Comparison of ENCODE assay signal across 8 cellular contexts in the genomic region with DNA sequence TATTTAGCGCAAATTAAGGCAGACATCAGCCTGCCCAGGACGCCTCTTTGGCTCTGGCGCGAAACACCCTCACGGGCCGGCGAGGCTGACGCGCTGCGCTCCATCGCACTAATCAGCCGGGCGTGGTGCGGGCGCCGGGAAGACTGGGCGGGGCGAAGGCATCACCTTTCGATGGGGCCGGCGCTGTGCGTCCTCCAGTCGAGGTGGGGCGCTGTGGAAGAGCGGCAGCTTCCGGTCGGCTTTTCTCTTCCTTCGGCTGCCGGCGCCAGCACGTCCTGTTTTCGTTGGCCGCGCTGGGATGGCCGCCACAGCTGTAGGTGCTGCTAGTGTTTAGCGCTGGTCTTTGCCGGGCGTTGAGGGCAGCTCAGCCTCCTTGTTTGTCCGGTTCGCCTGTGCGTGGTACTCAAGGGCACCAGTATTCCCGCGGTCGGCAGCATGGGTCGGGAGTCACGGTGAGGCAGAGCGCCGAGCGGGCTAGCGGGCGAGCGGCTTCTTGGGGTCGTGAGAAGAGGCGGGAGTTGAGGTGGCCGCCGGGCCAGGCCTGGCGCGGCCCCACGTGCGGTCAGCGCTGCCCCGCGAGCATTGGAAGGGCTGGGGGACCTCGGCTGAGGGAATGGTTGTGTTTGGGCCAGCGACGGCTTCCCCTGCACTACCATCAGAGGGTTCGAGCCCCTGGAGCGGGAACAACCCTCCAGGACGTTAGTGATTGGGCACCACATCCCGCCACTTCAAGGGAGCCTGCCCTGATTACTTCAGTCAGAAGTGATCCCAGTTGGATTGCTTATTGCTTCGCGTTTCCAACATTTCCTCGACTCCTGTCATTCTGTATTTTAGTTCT. TPM values are rescaled to one million over a fixed set of nuclear protein-coding genes. Genes with fewer than 3 reads are reported as not detected.
DNase-seq lines count a peak whose midpoint lies in the region; FAIRE-seq and TF ChIP-seq lines count a peak whose summit lies in the region.

A gene with protein sequence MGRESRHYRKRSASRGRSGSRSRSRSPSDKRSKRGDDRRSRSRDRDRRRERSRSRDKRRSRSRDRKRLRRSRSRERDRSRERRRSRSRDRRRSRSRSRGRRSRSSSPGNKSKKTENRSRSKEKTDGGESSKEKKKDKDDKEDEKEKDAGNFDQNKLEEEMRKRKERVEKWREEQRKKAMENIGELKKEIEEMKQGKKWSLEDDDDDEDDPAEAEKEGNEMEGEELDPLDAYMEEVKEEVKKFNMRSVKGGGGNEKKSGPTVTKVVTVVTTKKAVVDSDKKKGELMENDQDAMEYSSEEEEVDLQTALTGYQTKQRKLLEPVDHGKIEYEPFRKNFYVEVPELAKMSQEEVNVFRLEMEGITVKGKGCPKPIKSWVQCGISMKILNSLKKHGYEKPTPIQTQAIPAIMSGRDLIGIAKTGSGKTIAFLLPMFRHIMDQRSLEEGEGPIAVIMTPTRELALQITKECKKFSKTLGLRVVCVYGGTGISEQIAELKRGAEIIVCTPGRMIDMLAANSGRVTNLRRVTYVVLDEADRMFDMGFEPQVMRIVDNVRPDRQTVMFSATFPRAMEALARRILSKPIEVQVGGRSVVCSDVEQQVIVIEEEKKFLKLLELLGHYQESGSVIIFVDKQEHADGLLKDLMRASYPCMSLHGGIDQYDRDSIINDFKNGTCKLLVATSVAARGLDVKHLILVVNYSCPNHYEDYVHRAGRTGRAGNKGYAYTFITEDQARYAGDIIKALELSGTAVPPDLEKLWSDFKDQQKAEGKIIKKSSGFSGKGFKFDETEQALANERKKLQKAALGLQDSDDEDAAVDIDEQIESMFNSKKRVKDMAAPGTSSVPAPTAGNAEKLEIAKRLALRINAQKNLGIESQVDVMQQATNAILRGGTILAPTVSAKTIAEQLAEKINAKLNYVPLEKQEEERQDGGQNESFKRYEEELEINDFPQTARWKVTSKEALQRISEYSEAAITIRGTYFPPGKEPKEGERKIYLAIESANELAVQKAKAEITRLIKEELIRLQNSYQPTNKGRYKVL (plus strand): TSS at position 276 of the 838 bp plus-strand sequence. CDS start 160 bp downstream, at position 436.

- intact Hi-C loops in activated naive CD4-positive, alpha-beta T cell treated with anti-CD3 and anti-CD28 coated beads for 36 hours (cut with micrococcal nuclease): loop anchor here (1.0 to 5.0 kb wide), 8 partner anchors 20 to 532 kb away; partner anchors contain the start of genes C5orf24, CAMLG, JADE2 and PCBD2

- no peak for TF ChIP-seq EP300 in suprapubic skin (IDR thresholded peaks at IDR 0.05)

- H3K27me3 Mint-ChIP-seq in activated naive CD4-positive, alpha-beta T cell treated with anti-CD3 and anti-CD28 coated beads for 36 hours (ENCODE audit: low read depth): no peaks in the 10 kb centered on the region

- no peaks in the 10 kb centered on the region for H3K9me3 ChIP-seq in suprapubic skin

- H3K9me3 Mint-ChIP-seq in activated naive CD4-positive, alpha-beta T cell treated with anti-CD3 and anti-CD28 coated beads for 36 hours: no peaks in the 10 kb centered on the region

- peaks cover 2% of the 10 kb centered on the region for H3K36me3 ChIP-seq in suprapubic skin

- DNase-seq in GM04504 (ENCODE audit: low read depth): peak; percentile 69
- peak; percentile 96 for DNase-seq in HEK293T (ENCODE audit: extremely low spot score)
- DNase-seq in MV-4-11 (lab: John Stamatoyannopoulos, UW): peak; percentile 91
- DNase-seq in SK-MEL-5 (ENCODE audit: low read depth, low spot score): peak; percentile 93
- peak; percentile 97 for DNase-seq in activated naive CD4-positive, alpha-beta T cell treated with anti-CD3 and anti-CD28 coated beads for 36 hours
- peak; percentile 91 to 94 for DNase-seq in frontal cortex (ENCODE audit: low spot score in 2 of 2)
- DNase-seq in nucleus accumbens (lab: John Stamatoyannopoulos, UW): peak in 55 of 56 donors; percentile 46 to 95 (median 84)
- peak; percentile 96 for DNase-seq in suprapubic skin (ENCODE audit: low spot score in 2 of 2)

- peak within 1 kb of the TSS; percentile 80 for H3K27ac Mint-ChIP-seq in activated naive CD4-positive, alpha-beta T cell treated with anti-CD3 and anti-CD28 coated beads for 36 hours

- peaks cover 22% of the 10 kb centered on the region for H3K4me1 ChIP-seq in suprapubic skin

- peaks cover 2% of the 10 kb centered on the region for H3K36me3 Mint-ChIP-seq in activated naive CD4-positive, alpha-beta T cell treated with anti-CD3 and anti-CD28 coated beads for 36 hours (ENCODE audit: low read depth)

- peak within 1 kb of the TSS; percentile 82 for H3K27ac ChIP-seq in suprapubic skin

- H3K4me1 Mint-ChIP-seq in activated naive CD4-positive, alpha-beta T cell treated with anti-CD3 and anti-CD28 coated beads for 36 hours (ENCODE audit: low read depth): peaks cover 34% of the 10 kb centered on the region

- TF ChIP-seq CTCF in suprapubic skin (IDR thresholded peaks at IDR 0.05): peak in 1 of 2 donors; percentile 84

- in situ Hi-C loops in SK-MEL-5 (cut with HindIII; ENCODE audit: low pct_unique_long_range_greater_than_20kb, low sequenced_read_pairs): no loop called here

- 0% methylated on average over 38 of the region's 73 CpGs for WGBS in suprapubic skin

- H3K27me3 ChIP-seq in suprapubic skin: no peaks in the 10 kb centered on the region

- peak within 1 kb of the TSS; percentile 95 for H3K4me3 ChIP-seq in suprapubic skin

- peak in 1 of 2 donors; percentile 69 for TF ChIP-seq POLR2A in suprapubic skin (IDR thresholded peaks at IDR 0.05)

- no peak for FAIRE-seq in frontal cortex (lab: Jason Lieb, UNC)

- H3K4me3 Mint-ChIP-seq in activated naive CD4-positive, alpha-beta T cell treated with anti-CD3 and anti-CD28 coated beads for 36 hours: peak within 1 kb of the TSS; percentile 99

- CTCF ChIA-PET in HEK293T (lab: Yijun Ruan, JAX): interaction anchor here (0.5 to 1.6 kb wide), 5 partner anchors 9 to 147 kb away, joined by 3 to 6 read pairs (median 5); no protein-coding TSS in a partner anchor
- CTCF ChIA-PET in activated naive CD4-positive, alpha-beta T cell treated with anti-CD3 and anti-CD28 coated beads for 36 hours (lab: Charles Lee): interaction anchor here (0.6 to 5.1 kb wide), 8 partner anchors 18 to 569 kb away, joined by 3 to 47 read pairs (median 4); partner anchors contain the start of genes CAMLG and PCBD2

- POLR2A ChIA-PET in HEK293T (lab: Yijun Ruan, JAX): interaction anchor here (0.7 to 4.1 kb wide), 10 partner anchors 10 to 146 kb away, joined by 3 to 59 read pairs (median 5); partner anchors contain the start of genes C5orf24, CAMLG, PCBD2 and SEC24A

TF ChIP-seq in HEK293T, 16 proteins besides CTCF, POLR2A, EP300 and RAD21:
- 0 out of 2 replicates have a peak, but pooled peaks have one; percentile 1 for TF ChIP-seq PKNOX1 (IDR thresholded peaks at IDR 0.05)
- no peak for TF ChIP-seq BHLHE40 (IDR thresholded peaks at IDR 0.05; ENCODE audit: borderline replicate concordance)
- peak; percentile 64 for TF ChIP-seq L3MBTL2 (conservative IDR thresholded peaks at IDR 0.05)

RNA-seq across cellular contexts. Expression of the gene that starts here (rescaled TPM):
- total RNA-seq in SK-MEL-5 (2014; rRNA removed; shearing (Covaris generic)): 19.6 and 20.0 TPM in 2 replicates
- polyA plus RNA-seq in SK-MEL-5 (2015; cell fraction: cytosol; rRNA removed): 28.8 and 33.9 TPM in 2 replicates
- polyA plus RNA-seq in SK-MEL-5 (2015; cell fraction: nucleus; rRNA removed): 92.8 and 95.9 TPM in 2 replicates
- 10 to 100 TPM; 47.3 to 48.0 TPM for total RNA-seq in activated naive CD4-positive, alpha-beta T cell treated with anti-CD3 and anti-CD28 coated beads for 36 hours
- total RNA-seq in frontal cortex (24.1 TPM), suprapubic skin (10 to 100 TPM; 21.8 to 68.5 (median 33.1) TPM)

Comparison
In these comparisons a context has a peak if more than half of its experiments do, and no peak if none do; other contexts are left out.
1. Peak in every context shown above with its lines: DNase-seq, H3K4me3 ChIP-seq and H3K27ac ChIP-seq.